ENCODE assay signal across 14 cellular contexts in genomic region chr2:138495384-138495783, GRCh38. TPM values are rescaled to one million over a fixed set of nuclear protein-coding genes. Genes with fewer than 3 reads are reported as not detected.
DNase-seq lines count a peak whose midpoint lies in the region; ATAC-seq and TF ChIP-seq lines count a peak whose summit lies in the region.
"Had no signal": no experiment of that assay in that cellular context is flagged by ENCODE, and none has a peak within 500 bp of the region (broad histone marks: within the 10 kb centered on the region; RNA-seq: fewer than 3 reads in every experiment).

No MANE protein-coding gene starts in this region.

- no peaks in the 10 kb centered on the region for H3K9me3 Mint-ChIP-seq in nephron progenitor cell
- H3K9me3 Mint-ChIP-seq: CD4-positive, alpha-beta T cell; GM23338 had no signal

- no peaks in the 10 kb centered on the region for H3K9me3 ChIP-seq in heart left ventricle
- H3K9me3 ChIP-seq in ascending aorta = no peaks in the 10 kb centered on the region
- H3K9me3 ChIP-seq in thoracic aorta = no peaks in the 10 kb centered on the region

- WGBS in heart left ventricle, 4 donors = 42 to 49% (median 46%) methylated on average over 2 of the region's 2 CpGs

- no peak for TF ChIP-seq CTCF in heart left ventricle (IDR thresholded peaks at IDR 0.05)
- TF ChIP-seq CTCF in ascending aorta (IDR thresholded peaks at IDR 0.05) = no peak
- no peak for TF ChIP-seq CTCF in nephron progenitor cell (IDR thresholded peaks at IDR 0.05)
- TF ChIP-seq CTCF in thoracic aorta (IDR thresholded peaks at IDR 0.05) = no peak

- no peak overlapping the region for H3K4me3 Mint-ChIP-seq in nephron progenitor cell
- H3K4me3 Mint-ChIP-seq: CD4-positive, alpha-beta T cell; GM23338 had no signal

- ATAC-seq in heart left ventricle (peak; percentile 42 to 89 (median 82)), thoracic aorta (ENCODE audit: insufficient number of reproducible peaks, low FRiP score, low read depth) (peak; percentile 47), left colon (no peak)

- H3K4me1 Mint-ChIP-seq in nephron progenitor cell = peaks cover 30% of the 10 kb centered on the region

- H3K27me3 ChIP-seq in heart left ventricle (no peaks in the 10 kb centered on the region), ascending aorta (no peaks in the 10 kb centered on the region), thoracic aorta (replicated peaks; ENCODE audit: insufficient read depth) (no peaks in the 10 kb centered on the region)

- H3K36me3 Mint-ChIP-seq in nephron progenitor cell (ENCODE audit: low read depth) = peaks cover 23% of the 10 kb centered on the region

- peaks cover 4% of the 10 kb centered on the region for H3K27me3 Mint-ChIP-seq in nephron progenitor cell (ENCODE audit: low read depth, poor library complexity)
- H3K27me3 Mint-ChIP-seq: CD4-positive, alpha-beta T cell had no signal

- H3K4me1 ChIP-seq in heart left ventricle (peaks cover 0 to 17% (median 4%) of the 10 kb centered on the region in 12 donors), ascending aorta (peaks cover 0 to 6% of the 10 kb centered on the region in 2 donors), thoracic aorta (ENCODE audit: control insufficient read depth in 1 of 2, low read depth in 2 of 2) (peaks cover 1 to 40% of the 10 kb centered on the region in 2 donors)

- TF ChIP-seq POLR2A in heart left ventricle (IDR thresholded peaks at IDR 0.05) = no peak

- H3K27ac ChIP-seq in heart left ventricle = peak overlapping the region in 2 of 12 donors; percentile 30 to 44
- H3K27ac ChIP-seq in ascending aorta = peak overlapping the region; percentile 48 to 70
- peak overlapping the region; percentile 31 to 56 for H3K27ac ChIP-seq in thoracic aorta

- peak in 2 of 5 donors; percentile 28 to 48 for DNase-seq in heart left ventricle
- DNase-seq in cardiac septum (ENCODE audit: low spot score) = no peak
- DNase-seq in ascending aorta (ENCODE audit: low spot score in 2 of 2) = no peak
- DNase-seq in nephron progenitor cell = no peak
- no peak for DNase-seq in thoracic aorta (ENCODE audit: low spot score)
- DNase-seq in left colon = no peak
- DNase-seq in activated T-cell treated with anti-CD3 and anti-CD28 coated beads for 4 hours = no peak
- no peak for DNase-seq in posterior vena cava (ENCODE audit: low spot score)
- DNase-seq: ACHN; C1 segment of cervical spinal cord; CD4-positive, alpha-beta T cell; DMS79; H7 had no signal

- no peaks in the 10 kb centered on the region for H3K36me3 ChIP-seq in heart left ventricle
- no peaks in the 10 kb centered on the region for H3K36me3 ChIP-seq in ascending aorta
- no peaks in the 10 kb centered on the region for H3K36me3 ChIP-seq in thoracic aorta

- H3K4me3 ChIP-seq in heart left ventricle (no peak overlapping the region), ascending aorta (no peak overlapping the region), thoracic aorta (no peak overlapping the region)
- H3K4me3 ChIP-seq: GM23338 had no signal

- intact Hi-C loops in heart left ventricle (cut with DNase I) (no loop called here), cardiac septum (cut with DNase I) (loop anchor here (10.0 kb wide), 1 partner anchor 289 kb away; the partner anchor contains the start of gene NXPH2), ascending aorta (cut with DNase I) (no loop called here), left colon (cut with DNase I, micrococcal nuclease) (no loop called here), posterior vena cava (cut with DNase I) (no loop called here)

- peak overlapping the region; percentile 74 for H3K27ac Mint-ChIP-seq in nephron progenitor cell
- H3K27ac Mint-ChIP-seq: CD4-positive, alpha-beta T cell; GM23338 had no signal

RNA-seq across cellular contexts. Expression of gene SPOPL, which starts 6.2 kb away (rescaled TPM):
- total RNA-seq in heart left ventricle (10 to 100 TPM; 11.4 to 20.6 (median 17.7) TPM), cardiac septum (15.4 TPM), ascending aorta (9.0 TPM), thoracic aorta (10 to 100 TPM; 28.7 to 46.3 TPM), left colon (10 to 100 TPM; 32.0 to 34.5 TPM), posterior vena cava (10 to 100 TPM; 33.6 to 34.2 TPM)
- 1 to 10 TPM; 3.0 to 6.4 TPM for polyA plus RNA-seq in heart left ventricle
